In genomic region chr6:90284236-90284744, GRCh38 we compare ENCODE assay signal across 8 cellular contexts. TPM values are rescaled to one million over a fixed set of nuclear protein-coding genes. Genes with fewer than 3 reads are reported as not detected.
DNase-seq lines count a peak whose midpoint lies in the region; ATAC-seq, FAIRE-seq and TF ChIP-seq lines count a peak whose summit lies in the region.

No MANE protein-coding gene starts in this region.

- H3K36me3 ChIP-seq in DND-41 (ENCODE audit: insufficient read depth, low read length) (no peaks in the 10 kb centered on the region), small intestine (ENCODE audit: control insufficient read depth in 2 of 2, insufficient read depth in 2 of 2, low read length in 2 of 2) (no peaks in the 10 kb centered on the region)

- H2AFZ ChIP-seq in DND-41 (ENCODE audit: low read depth, low read length), result no peak overlapping the region

- H3K9me3 ChIP-seq in DND-41 (ENCODE audit: insufficient read depth, low read length, severe bottlenecking) (no peaks in the 10 kb centered on the region), small intestine (ENCODE audit: control insufficient read depth, low read depth) (no peaks in the 10 kb centered on the region)

- CTCF ChIA-PET in activated CD4-positive, alpha-beta memory T cell treated with anti-CD3 and anti-CD28 coated beads, Interleukin-2, amount 10 ng/mL, durations not matched to agents 7 days and 5 days (lab: Charles Lee), result interaction anchor here (0.9 to 14.1 kb wide), 15 partner anchors 10 to 343 kb away, joined by 3 to 281 read pairs (median 5); partner anchors contain the start of gene BACH2

- no peak for TF ChIP-seq CTCF in DND-41 (IDR thresholded peaks at IDR 0.05; ENCODE audit: borderline replicate concordance, extremely low read depth, low read length, poor library complexity, severe bottlenecking)
- TF ChIP-seq CTCF in fibroblast of mammary gland (conservative IDR thresholded peaks at IDR 0.05; ENCODE audit: control insufficient read depth, insufficient read depth, low read depth, low read length), result peak; percentile 36
- TF ChIP-seq CTCF in omental fat pad (IDR thresholded peaks at IDR 0.05), result no peak

- H4K20me1 ChIP-seq in DND-41 (ENCODE audit: insufficient read depth, low read length), result no peaks in the 10 kb centered on the region

- ATAC-seq in DND-41 (ENCODE audit: insufficient read depth, low read depth), result peak; percentile 16; the same call in 1 of the 3 replicates
- peak; percentile 24 for ATAC-seq in GM21717 (IDR thresholded peaks at IDR 0.05; ENCODE audit: unreplicated experiment)
- ATAC-seq in omental fat pad (ENCODE audit: low FRiP score), result peak; percentile 85

- no peaks in the 10 kb centered on the region for H3K27me3 ChIP-seq in DND-41 (ENCODE audit: insufficient read depth, low read length, poor library complexity)
- peaks cover 0 to 3% of the 10 kb centered on the region in 2 donors for H3K27me3 ChIP-seq in small intestine (ENCODE audit: control insufficient read depth in 2 of 2, insufficient read depth in 2 of 2, low read length in 2 of 2)

- H3K4me1 ChIP-seq in DND-41 (ENCODE audit: insufficient read depth, low read length), result peaks cover 25% of the 10 kb centered on the region
- no peaks in the 10 kb centered on the region for H3K4me1 ChIP-seq in small intestine (ENCODE audit: control insufficient read depth in 2 of 2, insufficient read depth in 1 of 2, low read depth in 1 of 2, low read length in 1 of 2)

- H3K36me3 Mint-ChIP-seq in IgD-negative memory B cell, result peaks cover 4% of the 10 kb centered on the region
- peaks cover 18% of the 10 kb centered on the region for H3K36me3 Mint-ChIP-seq in activated CD4-positive, alpha-beta memory T cell treated with anti-CD3 and anti-CD28 coated beads, Interleukin-2, amount 10 ng/mL, durations not matched to agents 7 days and 5 days (ENCODE audit: low read depth)

- no peak overlapping the region for H3K4me2 ChIP-seq in DND-41 (ENCODE audit: insufficient read depth, low read length)

- H3K9ac ChIP-seq in DND-41 (ENCODE audit: low read depth, low read length), result no peak overlapping the region

- no peak overlapping the region for H3K4me3 ChIP-seq in DND-41 (ENCODE audit: low read depth in 1 of 2, low read length in 2 of 2)
- H3K4me3 ChIP-seq in fibroblast of mammary gland (ENCODE audit: control insufficient read depth, low read depth, low read length), result peak overlapping the region; percentile 41
- H3K4me3 ChIP-seq in small intestine (ENCODE audit: low read depth in 1 of 2, low read length in 2 of 2), result no peak overlapping the region

- H3K79me2 ChIP-seq in DND-41 (ENCODE audit: insufficient read depth, low read length), result no peaks in the 10 kb centered on the region

- DNase-seq in DND-41 (no peak), fibroblast of mammary gland (ENCODE audit: low read depth) (peak; percentile 91), omental fat pad (ENCODE audit: low spot score) (no peak), NCI-H1694 (lab: John Stamatoyannopoulos, UW) (no peak), small intestine (no peak)
- peak; percentile 52 for DNase-seq in activated CD4-positive, alpha-beta memory T cell treated with anti-CD3 and anti-CD28 coated beads, Interleukin-2, amount 10 ng/mL, durations not matched to agents 7 days and 5 days

- POLR2A ChIA-PET in activated CD4-positive, alpha-beta memory T cell treated with anti-CD3 and anti-CD28 coated beads, Interleukin-2, amount 10 ng/mL, durations not matched to agents 7 days and 5 days (lab: Charles Lee), result interaction anchor here (0.6 to 6.0 kb wide), 40 partner anchors 11 to 933 kb away, joined by 3 to 110 read pairs (median 5); partner anchors contain the start of genes BACH2, CASP8AP2 and LYRM2

- peak overlapping the region; percentile 95 to 98 (median 97) for H3K27ac Mint-ChIP-seq in IgD-negative memory B cell
- peak overlapping the region; percentile 81 for H3K27ac Mint-ChIP-seq in activated CD4-positive, alpha-beta memory T cell treated with anti-CD3 and anti-CD28 coated beads, Interleukin-2, amount 10 ng/mL, durations not matched to agents 7 days and 5 days

- H3K27me3 Mint-ChIP-seq in IgD-negative memory B cell, result peaks cover 5% of the 10 kb centered on the region
- peaks cover 9% of the 10 kb centered on the region for H3K27me3 Mint-ChIP-seq in activated CD4-positive, alpha-beta memory T cell treated with anti-CD3 and anti-CD28 coated beads, Interleukin-2, amount 10 ng/mL, durations not matched to agents 7 days and 5 days

- no peak overlapping the region for H3K27ac ChIP-seq in DND-41 (ENCODE audit: low read length)
- H3K27ac ChIP-seq in small intestine (ENCODE audit: low read depth in 1 of 2, low read length in 1 of 2), result peak overlapping the region in 1 of 2 donors; percentile 52

- WGBS in small intestine, 3 donors, result 39 to 71% (median 60%) methylated on average over 8 of the region's 8 CpGs

- peaks cover 43 to 61% (median 58%) of the 10 kb centered on the region in 3 donors for H3K4me1 Mint-ChIP-seq in IgD-negative memory B cell
- H3K4me1 Mint-ChIP-seq in activated CD4-positive, alpha-beta memory T cell treated with anti-CD3 and anti-CD28 coated beads, Interleukin-2, amount 10 ng/mL, durations not matched to agents 7 days and 5 days, result peaks cover 57% of the 10 kb centered on the region

- H3K9me3 Mint-ChIP-seq in IgD-negative memory B cell, result peaks cover 0 to 2% (median 0%) of the 10 kb centered on the region in 3 donors
- H3K9me3 Mint-ChIP-seq in activated CD4-positive, alpha-beta memory T cell treated with anti-CD3 and anti-CD28 coated beads, Interleukin-2, amount 10 ng/mL, durations not matched to agents 7 days and 5 days, result peaks cover 7% of the 10 kb centered on the region

- no peak for FAIRE-seq in small intestine (lab: Jason Lieb, UNC)

- H3K4me3 Mint-ChIP-seq in IgD-negative memory B cell, result peak overlapping the region; percentile 74 to 92 (median 88)
- peak overlapping the region; percentile 63 for H3K4me3 Mint-ChIP-seq in activated CD4-positive, alpha-beta memory T cell treated with anti-CD3 and anti-CD28 coated beads, Interleukin-2, amount 10 ng/mL, durations not matched to agents 7 days and 5 days

RNA-seq across cellular contexts. Expression of gene BACH2, which starts 12.4 kb away (rescaled TPM):
- polyA plus RNA-seq in IgD-negative memory B cell, result 21.2 TPM
- 10 to 100 TPM; 30.3 to 31.1 TPM for total RNA-seq in activated CD4-positive, alpha-beta memory T cell treated with anti-CD3 and anti-CD28 coated beads, Interleukin-2, amount 10 ng/mL, durations not matched to agents 7 days and 5 days
- total RNA-seq in omental fat pad, result 1 to 10 TPM; 4.0 to 9.4 (median 7.0) TPM
- polyA plus RNA-seq in small intestine, result under 1 TPM in 2 of 3 donors, not detected in 1; under 0.01 to 0.67 TPM

Comparison
In these comparisons a context has a peak if more than half of its experiments do, and no peak if none do; other contexts are left out.
1. ATAC-seq: peak in every context shown above with its lines; median percentile 85 in omental fat pad; 24 in GM21717; 16 in DND-41.
2. DNase-seq: peak in activated CD4-positive, alpha-beta memory T cell treated with anti-CD3 and anti-CD28 coated beads, Interleukin-2, amount 10 ng/mL, durations not matched to agents 7 days and 5 days (single experiment) and fibroblast of mammary gland (single experiment); none in DND-41 (single experiment), omental fat pad (single experiment), NCI-H1694 (single experiment) and small intestine (single experiment).